Comparison of ENCODE assay signal across 1 cellular context in genomic region chr9:37381094-37381741, GRCh38.
TF ChIP-seq lines count a peak whose summit lies in the region.

No MANE protein-coding gene starts in this region.

TF ChIP-seq in HepG2, 621 proteins besides CTCF, POLR2A, EP300 and RAD21 (continued from another document and continues in another):
- no peak for TF ChIP-seq ZBTB10 (CRISPR knock-in tag; IDR thresholded peaks at IDR 0.05; ENCODE audit: borderline replicate concordance)
- no peak for TF ChIP-seq CEBPB (IDR thresholded peaks at IDR 0.05; ENCODE audit: borderline replicate concordance, low read depth, low read length)
- TF ChIP-seq MXI1 (IDR thresholded peaks at IDR 0.05; ENCODE audit: borderline replicate concordance, low read depth, low read length) = no peak
- no peak for TF ChIP-seq ZHX2 (IDR thresholded peaks at IDR 0.05; ENCODE audit: low read depth)
- TF ChIP-seq ZHX2 (CRISPR knock-in tag; IDR thresholded peaks at IDR 0.05; ENCODE audit: borderline replicate concordance) = no peak
- TF ChIP-seq ZMAT5 (CRISPR knock-in tag; IDR thresholded peaks at IDR 0.05; ENCODE audit: borderline replicate concordance, low read depth) = no peak
- no peak for TF ChIP-seq ZFP36L2 (CRISPR knock-in tag; IDR thresholded peaks at IDR 0.05)
- no peak for TF ChIP-seq PAF1 (CRISPR knock-in tag; IDR thresholded peaks at IDR 0.05)
- no peak for TF ChIP-seq ZNF281 (CRISPR knock-in tag; IDR thresholded peaks at IDR 0.05; ENCODE audit: borderline replicate concordance)
- TF ChIP-seq RORA (CRISPR knock-in tag; IDR thresholded peaks at IDR 0.05) = no peak
- no peak for TF ChIP-seq ZEB1 (IDR thresholded peaks at IDR 0.05; ENCODE audit: insufficient replicate concordance, low read depth)
- TF ChIP-seq AFF4 (CRISPR knock-in tag; IDR thresholded peaks at IDR 0.05) = no peak
- TF ChIP-seq ZFP82 (CRISPR knock-in tag; IDR thresholded peaks at IDR 0.05; ENCODE audit: borderline replicate concordance) = no peak
- TF ChIP-seq PRDM10 (CRISPR knock-in tag; IDR thresholded peaks at IDR 0.05; ENCODE audit: low read depth) = no peak
- TF ChIP-seq ZNF354B (CRISPR knock-in tag; IDR thresholded peaks at IDR 0.05) = no peak
- no peak for TF ChIP-seq DNMT3B (CRISPR knock-in tag; conservative IDR thresholded peaks at IDR 0.05)
- no peak for TF ChIP-seq SMARCE1 (IDR thresholded peaks at IDR 0.05; ENCODE audit: borderline replicate concordance)
- no peak for TF ChIP-seq NR2F1 (CRISPR knock-in tag; IDR thresholded peaks at IDR 0.05)
- peak; percentile 73 for TF ChIP-seq NCOA2 (CRISPR knock-in tag; IDR thresholded peaks at IDR 0.05)
- TF ChIP-seq ZNF503 (CRISPR knock-in tag; IDR thresholded peaks at IDR 0.05) = no peak
- peak; percentile 75; the same call in 1 of the 2 replicates for TF ChIP-seq ZHX1 (CRISPR knock-in tag; IDR thresholded peaks at IDR 0.05; ENCODE audit: low read depth)
- TF ChIP-seq NPAS2 (CRISPR knock-in tag; IDR thresholded peaks at IDR 0.05; ENCODE audit: borderline replicate concordance) = no peak
- no peak for TF ChIP-seq SRSF4 (IDR thresholded peaks at IDR 0.05; ENCODE audit: low read depth, low read length, poor library complexity, severe bottlenecking)
- 0 out of 2 replicates have a peak, but pooled peaks have one; percentile 57 for TF ChIP-seq ZNF784 (CRISPR knock-in tag; IDR thresholded peaks at IDR 0.05; ENCODE audit: borderline replicate concordance)
- no peak for TF ChIP-seq KDM5A (IDR thresholded peaks at IDR 0.05; ENCODE audit: borderline replicate concordance, low read length)
- TF ChIP-seq AKAP8 (CRISPR knock-in tag; IDR thresholded peaks at IDR 0.05) = no peak
- TF ChIP-seq ZNF891 (CRISPR knock-in tag; IDR thresholded peaks at IDR 0.05) = peak; percentile 69; the same call in 1 of the 2 replicates
- peak; percentile 39; the same call in 1 of the 2 replicates for TF ChIP-seq FOXA3 (CRISPR knock-in tag; IDR thresholded peaks at IDR 0.05)
